Comparison of ENCODE assay signal across 1 cellular context in genomic region chr21:39633770-39634181, GRCh38.
TF ChIP-seq lines count a peak whose summit lies in the region.

No MANE protein-coding gene starts in this region.

TF ChIP-seq in A549, 52 proteins besides CTCF, POLR2A, EP300 and RAD21 (continued from another document):
- TF ChIP-seq, protein P1, sequence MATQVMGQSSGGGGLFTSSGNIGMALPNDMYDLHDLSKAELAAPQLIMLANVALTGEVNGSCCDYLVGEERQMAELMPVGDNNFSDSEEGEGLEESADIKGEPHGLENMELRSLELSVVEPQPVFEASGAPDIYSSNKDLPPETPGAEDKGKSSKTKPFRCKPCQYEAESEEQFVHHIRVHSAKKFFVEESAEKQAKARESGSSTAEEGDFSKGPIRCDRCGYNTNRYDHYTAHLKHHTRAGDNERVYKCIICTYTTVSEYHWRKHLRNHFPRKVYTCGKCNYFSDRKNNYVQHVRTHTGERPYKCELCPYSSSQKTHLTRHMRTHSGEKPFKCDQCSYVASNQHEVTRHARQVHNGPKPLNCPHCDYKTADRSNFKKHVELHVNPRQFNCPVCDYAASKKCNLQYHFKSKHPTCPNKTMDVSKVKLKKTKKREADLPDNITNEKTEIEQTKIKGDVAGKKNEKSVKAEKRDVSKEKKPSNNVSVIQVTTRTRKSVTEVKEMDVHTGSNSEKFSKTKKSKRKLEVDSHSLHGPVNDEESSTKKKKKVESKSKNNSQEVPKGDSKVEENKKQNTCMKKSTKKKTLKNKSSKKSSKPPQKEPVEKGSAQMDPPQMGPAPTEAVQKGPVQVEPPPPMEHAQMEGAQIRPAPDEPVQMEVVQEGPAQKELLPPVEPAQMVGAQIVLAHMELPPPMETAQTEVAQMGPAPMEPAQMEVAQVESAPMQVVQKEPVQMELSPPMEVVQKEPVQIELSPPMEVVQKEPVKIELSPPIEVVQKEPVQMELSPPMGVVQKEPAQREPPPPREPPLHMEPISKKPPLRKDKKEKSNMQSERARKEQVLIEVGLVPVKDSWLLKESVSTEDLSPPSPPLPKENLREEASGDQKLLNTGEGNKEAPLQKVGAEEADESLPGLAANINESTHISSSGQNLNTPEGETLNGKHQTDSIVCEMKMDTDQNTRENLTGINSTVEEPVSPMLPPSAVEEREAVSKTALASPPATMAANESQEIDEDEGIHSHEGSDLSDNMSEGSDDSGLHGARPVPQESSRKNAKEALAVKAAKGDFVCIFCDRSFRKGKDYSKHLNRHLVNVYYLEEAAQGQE (IDR thresholded peaks at IDR 0.05) = no peak
- TF ChIP-seq MAFK (IDR thresholded peaks at IDR 0.05; ENCODE audit: partially characterized antibody) = no peak
- no peak for TF ChIP-seq NPAS2 (CRISPR knock-in tag; IDR thresholded peaks at IDR 0.05; ENCODE audit: borderline replicate concordance)
- TF ChIP-seq, protein P2, sequence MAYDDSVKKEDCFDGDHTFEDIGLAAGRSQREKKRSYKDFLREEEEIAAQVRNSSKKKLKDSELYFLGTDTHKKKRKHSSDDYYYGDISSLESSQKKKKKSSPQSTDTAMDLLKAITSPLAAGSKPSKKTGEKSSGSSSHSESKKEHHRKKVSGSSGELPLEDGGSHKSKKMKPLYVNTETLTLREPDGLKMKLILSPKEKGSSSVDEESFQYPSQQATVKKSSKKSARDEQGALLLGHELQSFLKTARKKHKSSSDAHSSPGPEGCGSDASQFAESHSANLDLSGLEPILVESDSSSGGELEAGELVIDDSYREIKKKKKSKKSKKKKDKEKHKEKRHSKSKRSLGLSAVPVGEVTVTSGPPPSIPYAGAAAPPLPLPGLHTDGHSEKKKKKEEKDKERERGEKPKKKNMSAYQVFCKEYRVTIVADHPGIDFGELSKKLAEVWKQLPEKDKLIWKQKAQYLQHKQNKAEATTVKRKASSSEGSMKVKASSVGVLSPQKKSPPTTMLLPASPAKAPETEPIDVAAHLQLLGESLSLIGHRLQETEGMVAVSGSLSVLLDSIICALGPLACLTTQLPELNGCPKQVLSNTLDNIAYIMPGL (CRISPR knock-in tag; IDR thresholded peaks at IDR 0.05; ENCODE audit: borderline replicate concordance) = no peak
- no peak for TF ChIP-seq CBX2 (IDR thresholded peaks at IDR 0.05; ENCODE audit: borderline replicate concordance, low read depth)
- no peak for TF ChIP-seq CHD4 (IDR thresholded peaks at IDR 0.05; ENCODE audit: borderline replicate concordance)
- TF ChIP-seq NFE2L2 (conservative IDR thresholded peaks at IDR 0.05; ENCODE audit: low read length) = no peak
- no peak for TF ChIP-seq FOSB (CRISPR knock-in tag; IDR thresholded peaks at IDR 0.05)
- TF ChIP-seq RARB (CRISPR knock-in tag; IDR thresholded peaks at IDR 0.05) = no peak
- TF ChIP-seq FOSL2 (IDR thresholded peaks at IDR 0.05) = peak; percentile 80
- TF ChIP-seq FOSL2 (CRISPR knock-in tag; IDR thresholded peaks at IDR 0.05) = peak; percentile 56
- TF ChIP-seq GATA3 (IDR thresholded peaks at IDR 0.05; ENCODE audit: borderline replicate concordance) = peak; percentile 35; the same call in 1 of the 2 replicates
- TF ChIP-seq TP53 (CRISPR knock-in tag; IDR thresholded peaks at IDR 0.05) = no peak
- no peak for TF ChIP-seq HOXB5 (CRISPR knock-in tag; IDR thresholded peaks at IDR 0.05)
- no peak for TF ChIP-seq BHLHE40 (IDR thresholded peaks at IDR 0.05; ENCODE audit: low read depth, low read length)
- no peak for TF ChIP-seq EHF (CRISPR knock-in tag; IDR thresholded peaks at IDR 0.05)
- no peak for TF ChIP-seq HEYL (CRISPR knock-in tag; IDR thresholded peaks at IDR 0.05)
- TF ChIP-seq, protein P3, sequence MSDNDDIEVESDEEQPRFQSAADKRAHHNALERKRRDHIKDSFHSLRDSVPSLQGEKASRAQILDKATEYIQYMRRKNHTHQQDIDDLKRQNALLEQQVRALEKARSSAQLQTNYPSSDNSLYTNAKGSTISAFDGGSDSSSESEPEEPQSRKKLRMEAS (IDR thresholded peaks at IDR 0.05) = 0 out of 2 replicates have a peak, but pooled peaks have one; percentile 17
- no peak for TF ChIP-seq EHMT2 (IDR thresholded peaks at IDR 0.05; ENCODE audit: low read depth)
